1 cellular context compared by ENCODE assay signal in the genomic region with DNA sequence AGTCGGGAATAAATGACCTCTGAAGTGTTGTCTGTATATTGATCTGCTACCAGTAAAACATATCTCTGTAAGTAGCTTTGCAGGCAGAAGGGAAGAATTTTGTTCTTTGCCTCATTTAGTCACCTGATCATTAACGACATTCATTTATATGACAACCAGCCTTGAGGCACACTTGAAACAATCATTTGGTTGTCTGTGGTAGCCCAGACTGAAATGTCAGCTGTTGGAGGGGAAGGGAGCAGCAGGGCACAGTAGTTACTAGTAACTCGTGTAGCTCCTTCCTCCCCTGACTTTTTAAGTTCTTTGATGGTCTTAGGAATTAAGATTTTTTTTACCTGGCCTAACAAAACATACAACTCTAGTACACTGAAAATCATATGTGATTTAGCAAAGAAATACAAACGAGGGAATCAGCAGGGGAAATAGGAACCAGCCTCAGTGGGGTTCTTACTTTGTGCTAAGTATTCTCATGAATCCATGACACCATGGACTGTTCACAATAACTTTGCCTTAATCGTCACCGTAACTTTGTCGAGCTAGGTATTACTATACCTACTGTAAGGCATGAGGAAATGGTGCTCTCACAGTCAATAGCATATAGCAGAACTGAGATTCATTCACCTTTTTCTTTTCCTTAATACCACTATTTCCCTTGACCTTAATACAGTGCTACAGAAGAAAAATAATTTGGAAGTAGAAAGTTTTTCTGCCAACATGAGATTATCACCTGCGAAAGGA.
TF ChIP-seq lines count a peak whose summit lies in the region.

No MANE protein-coding gene starts in this region.

TF ChIP-seq in K562, 482 proteins besides CTCF, POLR2A, EP300 and RAD21:
- TF ChIP-seq ZBTB8A (IDR thresholded peaks at IDR 0.05; ENCODE audit: partially characterized antibody) (no peak), KLF13 (tag; IDR thresholded peaks at IDR 0.05; ENCODE audit: borderline replicate concordance, low read depth) (no peak), ZNF184 (CRISPR knock-in tag; IDR thresholded peaks at IDR 0.05) (no peak), ZBTB11 (CRISPR knock-in tag; IDR thresholded peaks at IDR 0.05) (no peak), TAL1 (IDR thresholded peaks at IDR 0.05) (no peak), CSDE1 (IDR thresholded peaks at IDR 0.05) (no peak), GATAD2B (IDR thresholded peaks at IDR 0.05; ENCODE audit: borderline replicate concordance) (no peak), MTF1 (CRISPR knock-in tag; IDR thresholded peaks at IDR 0.05; ENCODE audit: borderline replicate concordance) (no peak), CGGBP1 (CRISPR knock-in tag; IDR thresholded peaks at IDR 0.05) (no peak), ZNF121 (CRISPR knock-in tag; conservative IDR thresholded peaks at IDR 0.05) (no peak), CBX1 (IDR thresholded peaks at IDR 0.05; ENCODE audit: low read depth) (no peak), ZNF41 (CRISPR knock-in tag; conservative IDR thresholded peaks at IDR 0.05) (no peak)
- TF ChIP-seq, protein P1, sequence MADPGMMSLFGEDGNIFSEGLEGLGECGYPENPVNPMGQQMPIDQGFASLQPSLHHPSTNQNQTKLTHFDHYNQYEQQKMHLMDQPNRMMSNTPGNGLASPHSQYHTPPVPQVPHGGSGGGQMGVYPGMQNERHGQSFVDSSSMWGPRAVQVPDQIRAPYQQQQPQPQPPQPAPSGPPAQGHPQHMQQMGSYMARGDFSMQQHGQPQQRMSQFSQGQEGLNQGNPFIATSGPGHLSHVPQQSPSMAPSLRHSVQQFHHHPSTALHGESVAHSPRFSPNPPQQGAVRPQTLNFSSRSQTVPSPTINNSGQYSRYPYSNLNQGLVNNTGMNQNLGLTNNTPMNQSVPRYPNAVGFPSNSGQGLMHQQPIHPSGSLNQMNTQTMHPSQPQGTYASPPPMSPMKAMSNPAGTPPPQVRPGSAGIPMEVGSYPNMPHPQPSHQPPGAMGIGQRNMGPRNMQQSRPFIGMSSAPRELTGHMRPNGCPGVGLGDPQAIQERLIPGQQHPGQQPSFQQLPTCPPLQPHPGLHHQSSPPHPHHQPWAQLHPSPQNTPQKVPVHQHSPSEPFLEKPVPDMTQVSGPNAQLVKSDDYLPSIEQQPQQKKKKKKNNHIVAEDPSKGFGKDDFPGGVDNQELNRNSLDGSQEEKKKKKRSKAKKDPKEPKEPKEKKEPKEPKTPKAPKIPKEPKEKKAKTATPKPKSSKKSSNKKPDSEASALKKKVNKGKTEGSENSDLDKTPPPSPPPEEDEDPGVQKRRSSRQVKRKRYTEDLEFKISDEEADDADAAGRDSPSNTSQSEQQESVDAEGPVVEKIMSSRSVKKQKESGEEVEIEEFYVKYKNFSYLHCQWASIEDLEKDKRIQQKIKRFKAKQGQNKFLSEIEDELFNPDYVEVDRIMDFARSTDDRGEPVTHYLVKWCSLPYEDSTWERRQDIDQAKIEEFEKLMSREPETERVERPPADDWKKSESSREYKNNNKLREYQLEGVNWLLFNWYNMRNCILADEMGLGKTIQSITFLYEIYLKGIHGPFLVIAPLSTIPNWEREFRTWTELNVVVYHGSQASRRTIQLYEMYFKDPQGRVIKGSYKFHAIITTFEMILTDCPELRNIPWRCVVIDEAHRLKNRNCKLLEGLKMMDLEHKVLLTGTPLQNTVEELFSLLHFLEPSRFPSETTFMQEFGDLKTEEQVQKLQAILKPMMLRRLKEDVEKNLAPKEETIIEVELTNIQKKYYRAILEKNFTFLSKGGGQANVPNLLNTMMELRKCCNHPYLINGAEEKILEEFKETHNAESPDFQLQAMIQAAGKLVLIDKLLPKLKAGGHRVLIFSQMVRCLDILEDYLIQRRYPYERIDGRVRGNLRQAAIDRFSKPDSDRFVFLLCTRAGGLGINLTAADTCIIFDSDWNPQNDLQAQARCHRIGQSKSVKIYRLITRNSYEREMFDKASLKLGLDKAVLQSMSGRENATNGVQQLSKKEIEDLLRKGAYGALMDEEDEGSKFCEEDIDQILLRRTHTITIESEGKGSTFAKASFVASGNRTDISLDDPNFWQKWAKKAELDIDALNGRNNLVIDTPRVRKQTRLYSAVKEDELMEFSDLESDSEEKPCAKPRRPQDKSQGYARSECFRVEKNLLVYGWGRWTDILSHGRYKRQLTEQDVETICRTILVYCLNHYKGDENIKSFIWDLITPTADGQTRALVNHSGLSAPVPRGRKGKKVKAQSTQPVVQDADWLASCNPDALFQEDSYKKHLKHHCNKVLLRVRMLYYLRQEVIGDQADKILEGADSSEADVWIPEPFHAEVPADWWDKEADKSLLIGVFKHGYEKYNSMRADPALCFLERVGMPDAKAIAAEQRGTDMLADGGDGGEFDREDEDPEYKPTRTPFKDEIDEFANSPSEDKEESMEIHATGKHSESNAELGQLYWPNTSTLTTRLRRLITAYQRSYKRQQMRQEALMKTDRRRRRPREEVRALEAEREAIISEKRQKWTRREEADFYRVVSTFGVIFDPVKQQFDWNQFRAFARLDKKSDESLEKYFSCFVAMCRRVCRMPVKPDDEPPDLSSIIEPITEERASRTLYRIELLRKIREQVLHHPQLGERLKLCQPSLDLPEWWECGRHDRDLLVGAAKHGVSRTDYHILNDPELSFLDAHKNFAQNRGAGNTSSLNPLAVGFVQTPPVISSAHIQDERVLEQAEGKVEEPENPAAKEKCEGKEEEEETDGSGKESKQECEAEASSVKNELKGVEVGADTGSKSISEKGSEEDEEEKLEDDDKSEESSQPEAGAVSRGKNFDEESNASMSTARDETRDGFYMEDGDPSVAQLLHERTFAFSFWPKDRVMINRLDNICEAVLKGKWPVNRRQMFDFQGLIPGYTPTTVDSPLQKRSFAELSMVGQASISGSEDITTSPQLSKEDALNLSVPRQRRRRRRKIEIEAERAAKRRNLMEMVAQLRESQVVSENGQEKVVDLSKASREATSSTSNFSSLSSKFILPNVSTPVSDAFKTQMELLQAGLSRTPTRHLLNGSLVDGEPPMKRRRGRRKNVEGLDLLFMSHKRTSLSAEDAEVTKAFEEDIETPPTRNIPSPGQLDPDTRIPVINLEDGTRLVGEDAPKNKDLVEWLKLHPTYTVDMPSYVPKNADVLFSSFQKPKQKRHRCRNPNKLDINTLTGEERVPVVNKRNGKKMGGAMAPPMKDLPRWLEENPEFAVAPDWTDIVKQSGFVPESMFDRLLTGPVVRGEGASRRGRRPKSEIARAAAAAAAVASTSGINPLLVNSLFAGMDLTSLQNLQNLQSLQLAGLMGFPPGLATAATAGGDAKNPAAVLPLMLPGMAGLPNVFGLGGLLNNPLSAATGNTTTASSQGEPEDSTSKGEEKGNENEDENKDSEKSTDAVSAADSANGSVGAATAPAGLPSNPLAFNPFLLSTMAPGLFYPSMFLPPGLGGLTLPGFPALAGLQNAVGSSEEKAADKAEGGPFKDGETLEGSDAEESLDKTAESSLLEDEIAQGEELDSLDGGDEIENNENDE (IDR thresholded peaks at IDR 0.05; ENCODE audit: low read depth, low read length): no peak
- TF ChIP-seq, protein P2, sequence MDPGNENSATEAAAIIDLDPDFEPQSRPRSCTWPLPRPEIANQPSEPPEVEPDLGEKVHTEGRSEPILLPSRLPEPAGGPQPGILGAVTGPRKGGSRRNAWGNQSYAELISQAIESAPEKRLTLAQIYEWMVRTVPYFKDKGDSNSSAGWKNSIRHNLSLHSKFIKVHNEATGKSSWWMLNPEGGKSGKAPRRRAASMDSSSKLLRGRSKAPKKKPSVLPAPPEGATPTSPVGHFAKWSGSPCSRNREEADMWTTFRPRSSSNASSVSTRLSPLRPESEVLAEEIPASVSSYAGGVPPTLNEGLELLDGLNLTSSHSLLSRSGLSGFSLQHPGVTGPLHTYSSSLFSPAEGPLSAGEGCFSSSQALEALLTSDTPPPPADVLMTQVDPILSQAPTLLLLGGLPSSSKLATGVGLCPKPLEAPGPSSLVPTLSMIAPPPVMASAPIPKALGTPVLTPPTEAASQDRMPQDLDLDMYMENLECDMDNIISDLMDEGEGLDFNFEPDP (CRISPR knock-in tag; IDR thresholded peaks at IDR 0.05): no peak
